1 cellular context compared by ENCODE assay signal in genomic region chr1:109890115-109890953, GRCh38.
TF ChIP-seq lines count a peak whose summit lies in the region.

No MANE protein-coding gene starts in this region.

TF ChIP-seq in H1, 55 proteins besides CTCF, POLR2A, EP300 and RAD21 (continued from another document):
- TF ChIP-seq CHD7 (IDR thresholded peaks at IDR 0.05; ENCODE audit: insufficient replicate concordance, low read length), result no peak
- TF ChIP-seq MAFK (IDR thresholded peaks at IDR 0.05; ENCODE audit: low read depth, low read length), result no peak
- TF ChIP-seq RNF2 (IDR thresholded peaks at IDR 0.05; ENCODE audit: borderline replicate concordance, low read depth, low read length, missing control alignments, poor library complexity, severe bottlenecking), result no peak
- TF ChIP-seq USF2 (IDR thresholded peaks at IDR 0.05; ENCODE audit: low read length), result no peak
- no peak for TF ChIP-seq TAF1 (IDR thresholded peaks at IDR 0.05; ENCODE audit: low read depth, low read length)
- no peak for TF ChIP-seq SIX5 (IDR thresholded peaks at IDR 0.05; ENCODE audit: low read depth, low read length)
- no peak for TF ChIP-seq CHD1 (IDR thresholded peaks at IDR 0.05; ENCODE audit: low read depth, low read length)
- TF ChIP-seq SUZ12 (IDR thresholded peaks at IDR 0.05; ENCODE audit: low read length), result no peak
- TF ChIP-seq SIN3A (conservative IDR thresholded peaks at IDR 0.05 in 1 of 2, IDR thresholded peaks at IDR 0.05 in 1 of 2; ENCODE audit: low read depth in 1 of 2, low read length in 2 of 2), result no peak
- no peak for TF ChIP-seq EGR1 (IDR thresholded peaks at IDR 0.05; ENCODE audit: borderline replicate concordance, low read depth, low read length)
- no peak for TF ChIP-seq TEAD4 (IDR thresholded peaks at IDR 0.05; ENCODE audit: low read depth, low read length)
- no peak for TF ChIP-seq JUND (IDR thresholded peaks at IDR 0.05; ENCODE audit: low read length)
- TF ChIP-seq JUN (IDR thresholded peaks at IDR 0.05; ENCODE audit: low read depth, low read length), result no peak
- no peak for TF ChIP-seq KDM1A (IDR thresholded peaks at IDR 0.05; ENCODE audit: borderline replicate concordance, low read length)
